Comparison of ENCODE assay signal across 22 cellular contexts in the genomic region with DNA sequence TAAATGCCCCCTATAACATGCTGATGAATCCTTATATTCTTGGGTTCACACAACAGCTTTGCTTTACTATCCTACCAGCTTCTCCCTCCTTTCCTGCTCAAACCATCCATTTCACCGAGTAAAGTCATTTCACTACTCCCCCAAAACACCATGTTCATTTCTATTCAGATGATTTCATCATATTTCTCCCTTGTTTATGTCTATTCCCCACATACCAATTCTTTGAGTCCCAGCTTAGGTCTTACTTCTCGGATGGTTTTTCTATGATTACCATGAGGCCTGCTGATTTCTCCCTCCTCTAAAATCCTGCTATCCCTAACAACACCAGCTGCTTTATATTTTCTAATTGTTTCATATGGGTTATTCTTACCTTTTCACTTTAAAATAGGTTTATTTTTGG.
"Had no signal": no experiment of that assay in that cellular context is flagged by ENCODE, and none has a peak within 500 bp of the region (broad histone marks: within the 10 kb centered on the region; RNA-seq: fewer than 3 reads in every experiment).

No MANE protein-coding gene starts in this region.

- H3K27ac ChIP-seq: HL-60, SJSA1, SK-N-MC had no signal

- H3K36me3 ChIP-seq: MG63 had no signal

- DNase-seq: KBM-7, MG63, NCI-H1092, NCI-H1105 treated with DMSO at 0.1 percent for 48 hours, NCI-H1417 treated with DMSO at 0.1 percent for 48 hours, NCI-H146, NCI-H1694 treated with DMSO at 0.1 percent for 48 hours, NCI-H2029, NCI-H2081 treated with DMSO at 0.1 percent for 48 hours, NCI-H2171, NCI-H226, NCI-H446, NCI-H510A, NCI-H524 treated with DMSO at 0.1 percent for 48 hours, NCI-H69, NCI-H774, Right ventricle myocardium superior, RPMI8226, SIG-M5 had no signal

- H3K27me3 ChIP-seq: MG63, SJSA1 had no signal

- H3K4me3 ChIP-seq: MG63, SJSA1, SK-N-MC had no signal

- H3K9me3 ChIP-seq: MG63, SJSA1 had no signal
